Comparison of ENCODE assay signal across 14 cellular contexts in genomic region chr17:69084911-69085310, GRCh38. TPM values are rescaled to one million over a fixed set of nuclear protein-coding genes. Genes with fewer than 3 reads are reported as not detected.
DNase-seq lines count a peak whose midpoint lies in the region; ATAC-seq, FAIRE-seq and TF ChIP-seq lines count a peak whose summit lies in the region.
"Had no signal": no experiment of that assay in that cellular context is flagged by ENCODE, and none has a peak within 500 bp of the region (broad histone marks: within the 10 kb centered on the region; RNA-seq: fewer than 3 reads in every experiment).

No MANE protein-coding gene starts in this region.

- H3K9me1 ChIP-seq in K562 (ENCODE audit: control insufficient read depth, insufficient read depth, low read length) = no peaks in the 10 kb centered on the region

- H3K36me3 Mint-ChIP-seq in activated T-helper 17 cell treated with anti-CD3 and anti-CD28 coated beads, Interleukin-2, amount 50 U/mL, for 72 hours (ENCODE audit: low read depth) = no peaks in the 10 kb centered on the region
- peaks cover 0 to 12% (median 0%) of the 10 kb centered on the region in 5 donors for H3K36me3 Mint-ChIP-seq in naive thymus-derived CD4-positive, alpha-beta T cell

- no peak for TF ChIP-seq RAD21 in K562 (CRISPR knock-in tag; conservative IDR thresholded peaks at IDR 0.05 in 1 of 2, IDR thresholded peaks at IDR 0.05 in 1 of 2)

- WGBS in K562 (ENCODE audit: insufficient coverage, low coverage, missing lambda C conversion rate) = 70% methylated on average over 13 of the region's 13 CpGs

- TF ChIP-seq CTCF in D721Med (IDR thresholded peaks at IDR 0.05; ENCODE audit: insufficient read depth, missing control alignments) (peak; percentile 8), LNCaP clone FGC (IDR thresholded peaks at IDR 0.05; ENCODE audit: control insufficient read depth, extremely low read depth, insufficient read depth) (peak; percentile 47; the same call in 1 of the 2 replicates), K562 (IDR thresholded peaks at IDR 0.05 in 2 of 3, conservative IDR thresholded peaks at IDR 0.05 in 1 of 3; ENCODE audit: insufficient read depth in 2 of 3, low read depth in 1 of 3, low read length in 3 of 3) (peak; percentile 25 to 48 (median 47); a peak in 5 of 6 replicates), mucosa of descending colon (IDR thresholded peaks at IDR 0.05) (no peak)

- H3K4me3 ChIP-seq in LNCaP clone FGC (ENCODE audit: low read depth, low read length) (no peak overlapping the region), K562 (no peak overlapping the region), mucosa of descending colon (no peak overlapping the region)
- no peak overlapping the region for H3K4me3 ChIP-seq in naive thymus-derived CD4-positive, alpha-beta T cell (ENCODE audit: low read length)
- H3K4me3 ChIP-seq: sigmoid colon had no signal

- H3K9me3 ChIP-seq in K562 (replicated peaks; ENCODE audit: control insufficient read depth, insufficient read depth, low read depth, low read length) = peaks cover 15% of the 10 kb centered on the region
- H3K9me3 ChIP-seq in mucosa of descending colon = no peaks in the 10 kb centered on the region
- H3K9me3 ChIP-seq in naive thymus-derived CD4-positive, alpha-beta T cell (ENCODE audit: control insufficient read depth in 2 of 3, low read length in 3 of 3) = no peaks in the 10 kb centered on the region

- no peak overlapping the region for H3K9ac ChIP-seq in K562 (ENCODE audit: insufficient read depth in 1 of 2, low read depth in 2 of 2, low read length in 2 of 2)

- H3K9me3 Mint-ChIP-seq in activated T-helper 17 cell treated with anti-CD3 and anti-CD28 coated beads, Interleukin-2, amount 50 U/mL, for 72 hours = peaks cover 9% of the 10 kb centered on the region
- peaks cover 0 to 12% (median 0%) of the 10 kb centered on the region in 11 donors for H3K9me3 Mint-ChIP-seq in naive thymus-derived CD4-positive, alpha-beta T cell
- H3K9me3 Mint-ChIP-seq: stimulated activated naive CD8-positive, alpha-beta T cell treated with anti-CD3 and anti-CD28 coated beads, Interleukin-15, Interleukin-2, amounts not matched to agents 100 ng/mL and 50 ng/mL, for 24 hours had no signal

- H3K79me2 ChIP-seq in K562 (ENCODE audit: control insufficient read depth, insufficient read depth, low read length) = no peaks in the 10 kb centered on the region

- H3K4me1 ChIP-seq in K562 (replicated peaks in 1 of 2; ENCODE audit: control insufficient read depth in 2 of 2, insufficient read depth in 2 of 2, low read length in 2 of 2) (peaks cover 0 to 2% of the 10 kb centered on the region in 2 experiments; a peak in 2 of 5 replicates), mucosa of descending colon (ENCODE audit: low read depth) (no peaks in the 10 kb centered on the region)
- no peaks in the 10 kb centered on the region for H3K4me1 ChIP-seq in naive thymus-derived CD4-positive, alpha-beta T cell (ENCODE audit: control insufficient read depth in 2 of 2, insufficient read depth in 2 of 2, low read length in 2 of 2)
- H3K4me1 ChIP-seq: sigmoid colon had no signal

- in situ Hi-C loops in K562 (cut with MboI) = no loop called here

- ATAC-seq in K562 = peak; percentile 76
- no peak for ATAC-seq in mucosa of descending colon
- ATAC-seq in activated T-helper 17 cell treated with anti-CD3 and anti-CD28 coated beads, Interleukin-2, amount 50 U/mL, for 72 hours (replicated peaks) = no peak
- ATAC-seq in naive thymus-derived CD4-positive, alpha-beta T cell = no peak

- no peak for TF ChIP-seq EP300 in K562 (IDR thresholded peaks at IDR 0.05; ENCODE audit: low read length)

- no peaks in the 10 kb centered on the region for H3K36me3 ChIP-seq in K562 (ENCODE audit: control insufficient read depth, insufficient read depth, low read length)
- H3K36me3 ChIP-seq in mucosa of descending colon (ENCODE audit: low read depth) = no peaks in the 10 kb centered on the region
- no peaks in the 10 kb centered on the region for H3K36me3 ChIP-seq in naive thymus-derived CD4-positive, alpha-beta T cell (ENCODE audit: control insufficient read depth in 2 of 3, insufficient read depth in 3 of 3, low read length in 3 of 3)

- H2AFZ ChIP-seq in K562 (ENCODE audit: low read depth, low read length) = peak overlapping the region; percentile 58

- no peaks in the 10 kb centered on the region for H3K27me3 ChIP-seq in K562 (ENCODE audit: control insufficient read depth in 2 of 2, insufficient read depth in 2 of 2, low read length in 2 of 2)
- no peaks in the 10 kb centered on the region for H3K27me3 ChIP-seq in naive thymus-derived CD4-positive, alpha-beta T cell (ENCODE audit: control insufficient read depth in 2 of 2, insufficient read depth in 2 of 2, low read length in 2 of 2)
- H3K27me3 ChIP-seq: sigmoid colon had no signal

- POLR2A ChIA-PET in K562 (lab: Yijun Ruan, JAX) = no interaction called here
- POLR2A ChIA-PET in naive thymus-derived CD4-positive, alpha-beta T cell (lab: Charles Lee) = no interaction called here

- CTCF ChIA-PET in K562 (lab: Yijun Ruan, JAX; ENCODE audit: low intra/inter-chr PET ratio) = no interaction called here
- CTCF ChIA-PET in naive thymus-derived CD4-positive, alpha-beta T cell (lab: Charles Lee) = no interaction called here

- H4K20me1 ChIP-seq in K562 (replicated peaks; ENCODE audit: control insufficient read depth, insufficient read depth, low read length) = no peaks in the 10 kb centered on the region

- no peaks in the 10 kb centered on the region for H3K27me3 Mint-ChIP-seq in activated T-helper 17 cell treated with anti-CD3 and anti-CD28 coated beads, Interleukin-2, amount 50 U/mL, for 72 hours
- H3K27me3 Mint-ChIP-seq in naive thymus-derived CD4-positive, alpha-beta T cell = peaks cover 0 to 12% (median 5%) of the 10 kb centered on the region in 5 donors
- H3K27me3 Mint-ChIP-seq: stimulated activated naive CD8-positive, alpha-beta T cell treated with anti-CD3 and anti-CD28 coated beads, Interleukin-15, Interleukin-2, amounts not matched to agents 100 ng/mL and 50 ng/mL, for 24 hours had no signal

- H3K4me2 ChIP-seq in K562 (ENCODE audit: insufficient read depth, low read length) = no peak overlapping the region

- FAIRE-seq in D721Med (lab: Jason Lieb, UNC) = no peak
- FAIRE-seq in K562 (lab: Jason Lieb, UNC) = peak; percentile 44

- intact Hi-C loops in K562 (cut with micrococcal nuclease) (no loop called here), mucosa of descending colon (cut with DNase I, micrococcal nuclease) (no loop called here), posterior cingulate gyrus (cut with DNase I) (no loop called here)
- intact Hi-C loops in naive thymus-derived CD4-positive, alpha-beta T cell (cut with micrococcal nuclease) = no loop called here

- H3K4me3 Mint-ChIP-seq in activated T-helper 17 cell treated with anti-CD3 and anti-CD28 coated beads, Interleukin-2, amount 50 U/mL, for 72 hours = no peak overlapping the region
- no peak overlapping the region for H3K4me3 Mint-ChIP-seq in naive thymus-derived CD4-positive, alpha-beta T cell
- H3K4me3 Mint-ChIP-seq: stimulated activated naive CD8-positive, alpha-beta T cell treated with anti-CD3 and anti-CD28 coated beads, Interleukin-15, Interleukin-2, amounts not matched to agents 100 ng/mL and 50 ng/mL, for 24 hours had no signal

- H3K27ac Mint-ChIP-seq in activated T-helper 17 cell treated with anti-CD3 and anti-CD28 coated beads, Interleukin-2, amount 50 U/mL, for 72 hours = no peak overlapping the region
- H3K27ac Mint-ChIP-seq in naive thymus-derived CD4-positive, alpha-beta T cell = no peak overlapping the region
- H3K27ac Mint-ChIP-seq: stimulated activated naive CD8-positive, alpha-beta T cell treated with anti-CD3 and anti-CD28 coated beads, Interleukin-15, Interleukin-2, amounts not matched to agents 100 ng/mL and 50 ng/mL, for 24 hours had no signal

- BruUV-seq in K562 (replicated peaks; lab: Mats Ljungman, UMichigan) = no TSS peak

- H3K4me1 Mint-ChIP-seq in activated T-helper 17 cell treated with anti-CD3 and anti-CD28 coated beads, Interleukin-2, amount 50 U/mL, for 72 hours = no peaks in the 10 kb centered on the region
- H3K4me1 Mint-ChIP-seq in naive thymus-derived CD4-positive, alpha-beta T cell = no peaks in the 10 kb centered on the region

- DNase-seq in D721Med (ENCODE audit: insufficient read length, low spot score) (no peak), LNCaP clone FGC (ENCODE audit: low read depth) (peak; percentile 4), K562 (ENCODE audit: extremely low read depth in 1 of 4, low spot score in 3 of 4) (peak in 2 of 4 experiments; percentile 22 to 23), mucosa of descending colon (peak in 2 of 3 donors; percentile 9 to 41), posterior cingulate gyrus (no peak), NCI-H1694 treated with DMSO at 0.1 percent for 48 hours (lab: John Stamatoyannopoulos, UW) (no peak)
- DNase-seq in naive thymus-derived CD4-positive, alpha-beta T cell = no peak
- DNase-seq: anterior cingulate cortex, hippocampal formation, NCI-H1092 treated with DMSO at 0.1 percent for 48 hours, sigmoid colon, T1000 had no signal

- no peak for TF ChIP-seq POLR2A in K562 (conservative IDR thresholded peaks at IDR 0.05)

- H3K27ac ChIP-seq in K562 (ENCODE audit: extremely low read depth, low read depth, low read length) = no peak overlapping the region
- no peak overlapping the region for H3K27ac ChIP-seq in naive thymus-derived CD4-positive, alpha-beta T cell (ENCODE audit: low read depth, low read length)
- H3K27ac ChIP-seq: sigmoid colon had no signal

RNA-seq across cellular contexts. Expression of gene ABCA9, which starts 24.2 kb away (rescaled TPM):
- total RNA-seq in K562 (2011; cell fraction: chromatin; rRNA removed; ENCODE audit: low replicate concordance) = 0.46 TPM in 1 of 2 replicates, not detected in the other
- 0.26 TPM in 1 of 2 replicates, not detected in the other for total RNA-seq in K562 (2011; cell fraction: nucleolus; rRNA removed)
- total RNA-seq in K562 (2011; cell fraction: nucleoplasm; rRNA removed) = 0.07 TPM in 1 of 2 replicates, not detected in the other
- total RNA-seq in K562 (2014; rRNA removed) (0.98 TPM in 1 of 2 replicates, not detected in the other), K562 (2014; rRNA removed; fragmentation: Illumina TruSeq; extraction: Trizol) (not detected in 2 replicates), K562 (2015; rRNA removed; fragmentation: Illumina TruSeq; extraction: Trizol) (0.04 TPM in 1 of 2 replicates, not detected in the other), K562 (2021) (not detected in 2 replicates), mucosa of descending colon (10 to 100 TPM in 1 of 3 donors, 1 to 10 TPM in 2; 2.0 to 20.0 (median 3.6) TPM)
- polyA plus RNA-seq in K562 (2011; rRNA removed) (0.24 TPM in 1 of 2 replicates, not detected in the other), K562 (2014; fragmentation: Illumina TruSeq; extraction: Trizol) (not detected in 2 replicates), K562 (2014; fragmentation: Nextera tagmentation; extraction: Ambion mirVana) (not detected), K562 (2014; rRNA removed) (0.01 TPM in 1 of 2 replicates, not detected in the other)
- polyA plus RNA-seq in K562 (2011; cell fraction: cytosol; rRNA removed) = not detected in 2 replicates
- polyA plus RNA-seq in K562 (2011; cell fraction: nucleus; rRNA removed) = 0.18 TPM in 1 of 2 replicates, not detected in the other
- 0.06 and 0.12 TPM in 2 replicates for polyA plus RNA-seq in K562 (2012)
- 0.09 TPM in 1 of 2 replicates, not detected in the other for polyA minus RNA-seq in K562 (2011; rRNA and poly(A)+ RNA removed)
- not detected in 2 replicates for polyA minus RNA-seq in K562 (2011; cell fraction: cytosol; rRNA and poly(A)+ RNA removed)
- 0.11 and 0.40 TPM in 2 replicates for polyA minus RNA-seq in K562 (2011; cell fraction: nucleus; rRNA and poly(A)+ RNA removed)
- total RNA-seq in activated T-helper 17 cell treated with anti-CD3 and anti-CD28 coated beads, Interleukin-2, amount 50 U/mL, for 72 hours = under 1 TPM in 1 of 2 donors, not detected in 1; 0.58 TPM
- total RNA-seq in naive thymus-derived CD4-positive, alpha-beta T cell = under 1 TPM; 0.05 to 0.34 (median 0.29) TPM
- not detected for polyA plus RNA-seq in naive thymus-derived CD4-positive, alpha-beta T cell

RNA-seq across cellular contexts. Expression of gene ABCA6, which starts 56.8 kb away (rescaled TPM):
- total RNA-seq in K562 (2011; cell fraction: chromatin; rRNA removed; ENCODE audit: low replicate concordance) = 0.37 and 1.0 TPM in 2 replicates
- 0.17 and 0.39 TPM in 2 replicates for total RNA-seq in K562 (2011; cell fraction: nucleolus; rRNA removed)
- 0.31 and 0.59 TPM in 2 replicates for total RNA-seq in K562 (2011; cell fraction: nucleoplasm; rRNA removed)
- total RNA-seq in K562 (2014; rRNA removed) (0.12 and 0.23 TPM in 2 replicates), K562 (2014; rRNA removed; fragmentation: Illumina TruSeq; extraction: Trizol) (0.22 and 0.29 TPM in 2 replicates), K562 (2015; rRNA removed; fragmentation: Illumina TruSeq; extraction: Trizol) (0.11 and 0.34 TPM in 2 replicates), K562 (2021) (0.02 and 0.73 TPM in 2 replicates), mucosa of descending colon (10 to 100 TPM in 1 of 3 donors, 1 to 10 TPM in 2; 5.4 to 21.3 (median 7.7) TPM)
- polyA plus RNA-seq in K562 (2011; rRNA removed) (0.15 and 0.17 TPM in 2 replicates), K562 (2014; fragmentation: Illumina TruSeq; extraction: Trizol) (0.06 and 0.12 TPM in 2 replicates), K562 (2014; fragmentation: Nextera tagmentation; extraction: Ambion mirVana) (under 1 TPM; 0.08 to 0.15 TPM), K562 (2014; rRNA removed) (0.05 and 0.13 TPM in 2 replicates)
- polyA plus RNA-seq in K562 (2011; cell fraction: cytosol; rRNA removed) = 0.04 and 0.09 TPM in 2 replicates
- 0.13 and 0.25 TPM in 2 replicates for polyA plus RNA-seq in K562 (2011; cell fraction: nucleus; rRNA removed)
- polyA plus RNA-seq in K562 (2012) = 0.14 TPM in 2 replicates
- 0.15 and 0.21 TPM in 2 replicates for polyA minus RNA-seq in K562 (2011; rRNA and poly(A)+ RNA removed)
- polyA minus RNA-seq in K562 (2011; cell fraction: cytosol; rRNA and poly(A)+ RNA removed) = not detected in 2 replicates
- polyA minus RNA-seq in K562 (2011; cell fraction: nucleus; rRNA and poly(A)+ RNA removed) = 0.13 and 0.44 TPM in 2 replicates
- total RNA-seq in activated T-helper 17 cell treated with anti-CD3 and anti-CD28 coated beads, Interleukin-2, amount 50 U/mL, for 72 hours = under 1 TPM; 0.24 to 0.90 TPM
- 1 to 10 TPM in 2 of 5 experiments, under 1 TPM in 3; 0.24 to 1.1 (median 0.93) TPM for total RNA-seq in naive thymus-derived CD4-positive, alpha-beta T cell
- polyA plus RNA-seq in naive thymus-derived CD4-positive, alpha-beta T cell = not detected

Comparison
In these comparisons a context has a peak if more than half of its experiments do, and no peak if none do; other contexts are left out.
1. DNase-seq: peak in LNCaP clone FGC (single experiment) and mucosa of descending colon (2 of 3); none in D721Med (single experiment), posterior cingulate gyrus (0 of 10), NCI-H1694 treated with DMSO at 0.1 percent for 48 hours (single experiment) and naive thymus-derived CD4-positive, alpha-beta T cell (0 of 9).